12 cellular contexts compared by ENCODE assay signal in the genomic region with DNA sequence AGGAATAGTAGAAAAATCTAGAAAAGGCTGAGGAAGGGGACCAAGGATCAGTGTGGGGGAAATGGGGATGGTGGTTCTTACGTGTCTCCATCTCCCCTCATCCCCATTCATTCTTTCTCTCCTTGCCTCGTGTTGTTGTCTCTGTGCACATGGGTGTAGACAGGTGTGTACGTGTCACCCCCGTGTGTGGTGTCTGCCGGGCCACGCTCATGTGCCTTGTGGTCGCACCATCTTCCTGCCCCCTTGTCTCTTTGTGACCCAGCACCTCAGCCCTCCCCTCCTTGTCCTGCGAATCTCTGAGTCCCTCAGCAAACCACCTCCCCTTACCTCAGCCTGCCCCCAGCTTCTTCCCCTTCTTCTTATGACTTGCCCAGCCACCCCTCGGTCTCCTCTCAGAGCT. TPM values are rescaled to one million over a fixed set of nuclear protein-coding genes. Genes with fewer than 3 reads are reported as not detected.
"Had no signal": no experiment of that assay in that cellular context is flagged by ENCODE, and none has a peak within 500 bp of the region (broad histone marks: within the 10 kb centered on the region; RNA-seq: fewer than 3 reads in every experiment).

No MANE protein-coding gene starts in this region.

- DNase-seq: activated CD4-positive, alpha-beta memory T cell treated with anti-CD3 and anti-CD28 coated beads for 36 hours; activated CD8-positive, alpha-beta memory T cell treated with anti-CD3 and anti-CD28 coated beads, Interleukin-2, amount 50 U/mL, for 48 hours; activated naive CD4-positive, alpha-beta T cell treated with Interleukin-2 at 50 U/mL for 16 hours; activated naive CD8-positive, alpha-beta T cell treated with anti-CD3 and anti-CD28 coated beads, Interleukin-2, amount 50 U/mL, for 24 hours; central memory CD4-positive, alpha-beta T cell; cortex of kidney; effector memory CD4-positive, alpha-beta T cell; mesenchymal stem cell; transverse colon had no signal

- H3K27me3 Mint-ChIP-seq: activated CD4-positive, alpha-beta memory T cell treated with anti-CD3 and anti-CD28 coated beads for 36 hours; activated naive CD8-positive, alpha-beta T cell treated with anti-CD3 and anti-CD28 coated beads, Interleukin-2, amount 50 U/mL, for 24 hours had no signal

- H3K9me3 ChIP-seq: esophagus muscularis mucosa, right atrium auricular region, transverse colon had no signal

- H3K36me3 Mint-ChIP-seq: activated CD4-positive, alpha-beta memory T cell treated with anti-CD3 and anti-CD28 coated beads for 36 hours had no signal

- H3K4me3 ChIP-seq: esophagus muscularis mucosa, right atrium auricular region, transverse colon had no signal

- H3K9me3 Mint-ChIP-seq: activated CD4-positive, alpha-beta memory T cell treated with anti-CD3 and anti-CD28 coated beads for 36 hours; activated naive CD8-positive, alpha-beta T cell treated with anti-CD3 and anti-CD28 coated beads, Interleukin-2, amount 50 U/mL, for 24 hours had no signal

- H3K36me3 ChIP-seq: transverse colon had no signal

- H3K27me3 ChIP-seq: esophagus muscularis mucosa, right atrium auricular region, transverse colon had no signal

- H3K4me3 Mint-ChIP-seq: activated CD4-positive, alpha-beta memory T cell treated with anti-CD3 and anti-CD28 coated beads for 36 hours; activated naive CD8-positive, alpha-beta T cell treated with anti-CD3 and anti-CD28 coated beads, Interleukin-2, amount 50 U/mL, for 24 hours had no signal

- H3K27ac Mint-ChIP-seq: activated CD4-positive, alpha-beta memory T cell treated with anti-CD3 and anti-CD28 coated beads for 36 hours; activated naive CD8-positive, alpha-beta T cell treated with anti-CD3 and anti-CD28 coated beads, Interleukin-2, amount 50 U/mL, for 24 hours had no signal

- H3K27ac ChIP-seq: esophagus muscularis mucosa, right atrium auricular region, transverse colon had no signal

- H3K4me1 Mint-ChIP-seq: activated naive CD8-positive, alpha-beta T cell treated with anti-CD3 and anti-CD28 coated beads, Interleukin-2, amount 50 U/mL, for 24 hours had no signal

RNA-seq across cellular contexts. Expression of a gene that starts 52.7 kb away (rescaled TPM):
- total RNA-seq: activated CD4-positive, alpha-beta memory T cell treated with anti-CD3 and anti-CD28 coated beads for 36 hours; fibroblast of villous mesenchyme had no signal
